9 cellular contexts compared by ENCODE assay signal in genomic region chr13:40149611-40150283, GRCh38.
DNase-seq lines count a peak whose midpoint lies in the region; FAIRE-seq and TF ChIP-seq lines count a peak whose summit lies in the region.
"Had no signal": no experiment of that assay in that cellular context is flagged by ENCODE, and none has a peak within 500 bp of the region (broad histone marks: within the 10 kb centered on the region; RNA-seq: fewer than 3 reads in every experiment).

No MANE protein-coding gene starts in this region.

- 64 to 71% (median 66%) methylated on average over 6 of the region's 6 CpGs for WGBS in spleen, 5 donors

- peak; percentile 36 for FAIRE-seq in H54 (lab: Jason Lieb, UNC)

- no peaks in the 10 kb centered on the region for H4K20me1 ChIP-seq in MM.1S (ENCODE audit: insufficient read depth, low read length)

- DNase-seq in H54 (ENCODE audit: insufficient read length, low spot score) (peak; percentile 39), amniotic epithelial cell (ENCODE audit: low read depth) (peak; percentile 99), hepatic stellate cell (ENCODE audit: low spot score) (peak; percentile 15), spleen (no peak), NCI-H1436 treated with DMSO at 0.1 percent for 48 hours (lab: John Stamatoyannopoulos, UW) (no peak), MM.1S (no peak), NCI-H2196 treated with DMSO at 0.1 percent for 48 hours (lab: John Stamatoyannopoulos, UW; ENCODE audit: unreplicated experiment) (no peak), foreskin melanocyte (no peak)
- DNase-seq: NCI-H1417 had no signal

- no peaks in the 10 kb centered on the region for H3K9me3 ChIP-seq in spleen
- H3K9me3 ChIP-seq in MM.1S (replicated peaks; ENCODE audit: insufficient read depth, low read length), result no peaks in the 10 kb centered on the region

- H3K4me1 ChIP-seq in spleen, result peaks cover 0 to 30% (median 5%) of the 10 kb centered on the region in 6 donors
- no peaks in the 10 kb centered on the region for H3K4me1 ChIP-seq in MM.1S (ENCODE audit: low read length)

- intact Hi-C loops in spleen (cut with DNase I; ENCODE audit: low total_unique reads), result no loop called here

- H3K36me3 ChIP-seq in spleen (no peaks in the 10 kb centered on the region), MM.1S (replicated peaks; ENCODE audit: insufficient read depth, low read length) (no peaks in the 10 kb centered on the region)

- H3K4me3 ChIP-seq in spleen, result no peak overlapping the region
- no peak overlapping the region for H3K4me3 ChIP-seq in MM.1S (ENCODE audit: low read length)

- H3K9me2 ChIP-seq in MM.1S (replicated peaks; ENCODE audit: insufficient read depth, low read length), result no peaks in the 10 kb centered on the region

- no peak overlapping the region for H2AFZ ChIP-seq in MM.1S (ENCODE audit: low read length)

- no peak for TF ChIP-seq CTCF in spleen (IDR thresholded peaks at IDR 0.05 in 8 of 11, conservative IDR thresholded peaks at IDR 0.05 in 3 of 11)
- TF ChIP-seq CTCF in MM.1S (IDR thresholded peaks at IDR 0.05; ENCODE audit: low read length), result no peak

- TF ChIP-seq POLR2A in H54 (IDR thresholded peaks at IDR 0.05; ENCODE audit: low read depth, low read length) (no peak), spleen (IDR thresholded peaks at IDR 0.05) (no peak)

- H3K27ac ChIP-seq in spleen (peak overlapping the region in 5 of 8 donors; percentile 3 to 38 (median 30)), MM.1S (ENCODE audit: low read length) (no peak overlapping the region)

- H3K4me2 ChIP-seq in MM.1S (ENCODE audit: low read depth, low read length), result no peak overlapping the region

- no peaks in the 10 kb centered on the region for H3F3A ChIP-seq in MM.1S (ENCODE audit: insufficient read depth, low read length)

- H3K27me3 ChIP-seq in spleen (replicated peaks in 1 of 7) (no peaks in the 10 kb centered on the region), MM.1S (replicated peaks; ENCODE audit: insufficient read depth, low read length) (no peaks in the 10 kb centered on the region)

- no peak overlapping the region for H3K9ac ChIP-seq in MM.1S (ENCODE audit: low read length)

- H3K79me2 ChIP-seq in MM.1S (ENCODE audit: low read length), result no peaks in the 10 kb centered on the region

Comparison
In these comparisons a context has a peak if more than half of its experiments do, and no peak if none do; other contexts are left out.
1. DNase-seq: peak in H54 (single experiment), amniotic epithelial cell (single experiment) and hepatic stellate cell (single experiment); none in spleen (single experiment), NCI-H1436 treated with DMSO at 0.1 percent for 48 hours (single experiment), MM.1S (single experiment), NCI-H2196 treated with DMSO at 0.1 percent for 48 hours (single experiment) and foreskin melanocyte (single experiment).